Comparison of ENCODE assay signal across 11 cellular contexts in the genomic region with DNA sequence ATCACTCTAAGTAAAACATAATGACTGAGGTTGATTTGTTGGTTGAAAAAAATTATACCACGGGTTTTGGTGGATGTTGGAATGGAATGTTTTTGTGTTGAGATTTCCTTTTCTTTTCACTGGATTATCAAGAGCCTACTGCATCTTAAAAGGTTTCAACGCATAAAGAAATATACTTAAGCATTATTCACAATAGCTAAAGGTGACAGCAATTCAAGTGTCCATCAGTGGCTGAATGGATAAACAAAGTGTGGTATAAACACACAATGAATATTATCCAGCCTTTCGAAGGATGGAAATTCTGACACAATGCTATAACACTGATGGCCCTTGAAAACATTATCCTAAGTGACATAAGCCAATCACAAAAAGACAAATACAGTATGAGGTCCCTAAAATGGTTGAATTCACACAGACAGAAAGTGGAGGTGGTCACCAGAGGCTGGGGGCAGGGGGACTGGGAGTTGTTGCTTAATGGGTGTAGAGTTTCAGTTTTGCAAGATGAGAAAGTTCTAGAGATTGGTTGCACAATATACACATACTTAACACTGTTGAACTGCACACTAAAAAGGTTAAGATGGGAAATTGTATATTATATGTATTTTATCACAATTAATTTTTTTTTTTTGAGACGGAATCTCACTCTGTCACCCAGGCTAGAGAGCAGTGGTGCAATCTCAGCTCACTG.
DNase-seq lines count a peak whose midpoint lies in the region; ATAC-seq and TF ChIP-seq lines count a peak whose summit lies in the region.
"Had no signal": no experiment of that assay in that cellular context is flagged by ENCODE, and none has a peak within 500 bp of the region (broad histone marks: within the 10 kb centered on the region; RNA-seq: fewer than 3 reads in every experiment).

No MANE protein-coding gene starts in this region.

- H3K4me1 ChIP-seq in heart right ventricle, result peaks cover 0 to 72% (median 45%) of the 10 kb centered on the region in 9 donors
- H3K4me1 ChIP-seq in aorta (ENCODE audit: control insufficient read depth in 1 of 2, insufficient read depth in 2 of 2, low read length in 2 of 2), result no peaks in the 10 kb centered on the region
- H3K4me1 ChIP-seq: adrenal gland had no signal

- H3K9me3 Mint-ChIP-seq in endothelial cell (ENCODE audit: unreplicated experiment) (no peaks in the 10 kb centered on the region), nephron (no peaks in the 10 kb centered on the region)
- peaks cover 4% of the 10 kb centered on the region for H3K9me3 Mint-ChIP-seq in activated naive CD4-positive, alpha-beta T cell treated with anti-CD3 and anti-CD28 coated beads, Interleukin-2, amount 10 ng/mL, durations not matched to agents 7 days and 5 days
- no peaks in the 10 kb centered on the region for H3K9me3 Mint-ChIP-seq in activated naive CD8-positive, alpha-beta T cell treated with anti-CD3 and anti-CD28 coated beads, Interleukin-2, amount 50 U/mL, for 24 hours
- H3K9me3 Mint-ChIP-seq: natural killer cell treated with Interleukin-12 subunit alpha and Interleukin-12 subunit beta and Interleukin-15 and Interleukin-18, amount 100 ng/mL, for 72 hours had no signal

- H3K27ac Mint-ChIP-seq in endothelial cell (ENCODE audit: unreplicated experiment) (no peak overlapping the region), nephron (peak overlapping the region; percentile 86 to 96 (median 87))
- no peak overlapping the region for H3K27ac Mint-ChIP-seq in activated naive CD4-positive, alpha-beta T cell treated with anti-CD3 and anti-CD28 coated beads, Interleukin-2, amount 10 ng/mL, durations not matched to agents 7 days and 5 days
- no peak overlapping the region for H3K27ac Mint-ChIP-seq in activated naive CD8-positive, alpha-beta T cell treated with anti-CD3 and anti-CD28 coated beads, Interleukin-2, amount 50 U/mL, for 24 hours

- H3K27me3 Mint-ChIP-seq in endothelial cell (ENCODE audit: unreplicated experiment) (peaks cover 15% of the 10 kb centered on the region), nephron (ENCODE audit: low read depth) (no peaks in the 10 kb centered on the region)
- H3K27me3 Mint-ChIP-seq in activated naive CD4-positive, alpha-beta T cell treated with anti-CD3 and anti-CD28 coated beads, Interleukin-2, amount 10 ng/mL, durations not matched to agents 7 days and 5 days, result no peaks in the 10 kb centered on the region
- no peaks in the 10 kb centered on the region for H3K27me3 Mint-ChIP-seq in activated naive CD8-positive, alpha-beta T cell treated with anti-CD3 and anti-CD28 coated beads, Interleukin-2, amount 50 U/mL, for 24 hours

- H3K36me3 Mint-ChIP-seq in endothelial cell (ENCODE audit: low read depth, unreplicated experiment) (peaks cover 66% of the 10 kb centered on the region), nephron (ENCODE audit: low read depth) (peaks cover 76% of the 10 kb centered on the region)
- no peaks in the 10 kb centered on the region for H3K36me3 Mint-ChIP-seq in activated naive CD4-positive, alpha-beta T cell treated with anti-CD3 and anti-CD28 coated beads, Interleukin-2, amount 10 ng/mL, durations not matched to agents 7 days and 5 days
- H3K36me3 Mint-ChIP-seq in activated naive CD8-positive, alpha-beta T cell treated with anti-CD3 and anti-CD28 coated beads, Interleukin-2, amount 50 U/mL, for 24 hours (ENCODE audit: low read depth), result no peaks in the 10 kb centered on the region

- whole genome bisulfite sequencing in heart right ventricle, 2 donors, result 79 to 81% methylated on average over 4 of the region's 4 CpGs
- 58 to 60% methylated on average over 4 of the region's 4 CpGs for WGBS in aorta, 2 donors

- H3K4me1 Mint-ChIP-seq in endothelial cell (ENCODE audit: unreplicated experiment) (peaks cover 11% of the 10 kb centered on the region), nephron (peaks cover 8% of the 10 kb centered on the region)
- peaks cover 21% of the 10 kb centered on the region for H3K4me1 Mint-ChIP-seq in activated naive CD4-positive, alpha-beta T cell treated with anti-CD3 and anti-CD28 coated beads, Interleukin-2, amount 10 ng/mL, durations not matched to agents 7 days and 5 days
- H3K4me1 Mint-ChIP-seq in activated naive CD8-positive, alpha-beta T cell treated with anti-CD3 and anti-CD28 coated beads, Interleukin-2, amount 50 U/mL, for 24 hours, result peaks cover 19% of the 10 kb centered on the region

- H3K9me3 ChIP-seq in heart right ventricle, result no peaks in the 10 kb centered on the region
- H3K9me3 ChIP-seq in aorta (ENCODE audit: control insufficient read depth, low read length), result no peaks in the 10 kb centered on the region
- H3K9me3 ChIP-seq: adrenal gland had no signal

- H3K27ac ChIP-seq in heart right ventricle (peak overlapping the region; percentile 40 to 82 (median 64)), aorta (ENCODE audit: low read depth in 1 of 2, low read length in 2 of 2) (peak overlapping the region; percentile 42 to 61)

- intact Hi-C loops in heart right ventricle (cut with DNase I) (no loop called here), left ventricle myocardium superior (cut with micrococcal nuclease) (no loop called here), aorta (cut with DNase I) (loop anchor here in 1 of 2 donors (5.0 kb wide), 1 partner anchor 120 kb away; the partner anchor contains the start of gene NRP1)

- CTCF ChIA-PET in activated naive CD4-positive, alpha-beta T cell treated with anti-CD3 and anti-CD28 coated beads, Interleukin-2, amount 10 ng/mL, durations not matched to agents 7 days and 5 days (lab: Charles Lee), result interaction anchor here (1.2 kb wide), 1 partner anchor 19 kb away, joined by 4 read pairs; no protein-coding TSS in a partner anchor

- H3K27me3 ChIP-seq in heart right ventricle (no peaks in the 10 kb centered on the region), aorta (ENCODE audit: control insufficient read depth in 1 of 2, insufficient read depth in 2 of 2, low read length in 1 of 2) (no peaks in the 10 kb centered on the region)
- H3K27me3 ChIP-seq: adrenal gland had no signal

- H3K4me3 ChIP-seq in heart right ventricle, result no peak overlapping the region
- no peak overlapping the region for H3K4me3 ChIP-seq in aorta (ENCODE audit: low read length in 2 of 2)
- H3K4me3 ChIP-seq: adrenal gland had no signal

- peaks cover 0 to 100% (median 48%) of the 10 kb centered on the region in 9 donors for H3K36me3 ChIP-seq in heart right ventricle
- H3K36me3 ChIP-seq in aorta (ENCODE audit: control insufficient read depth in 1 of 2, insufficient read depth in 2 of 2, low read length in 1 of 2), result no peaks in the 10 kb centered on the region

- DNase-seq in heart right ventricle (no peak), left ventricle myocardium superior (no peak), endothelial cell (ENCODE audit: low spot score) (no peak), aorta (no peak), EL (no peak)
- no peak for DNase-seq in activated naive CD4-positive, alpha-beta T cell treated with anti-CD3 and anti-CD28 coated beads, Interleukin-2, amount 10 ng/mL, durations not matched to agents 7 days and 5 days
- DNase-seq in activated naive CD8-positive, alpha-beta T cell treated with anti-CD3 and anti-CD28 coated beads, Interleukin-2, amount 50 U/mL, for 24 hours, result no peak
- DNase-seq: MM.1S had no signal

- H3K4me3 Mint-ChIP-seq in endothelial cell (ENCODE audit: unreplicated experiment), result peak overlapping the region; percentile 68
- no peak overlapping the region for H3K4me3 Mint-ChIP-seq in nephron
- H3K4me3 Mint-ChIP-seq in activated naive CD4-positive, alpha-beta T cell treated with anti-CD3 and anti-CD28 coated beads, Interleukin-2, amount 10 ng/mL, durations not matched to agents 7 days and 5 days, result no peak overlapping the region
- H3K4me3 Mint-ChIP-seq in activated naive CD8-positive, alpha-beta T cell treated with anti-CD3 and anti-CD28 coated beads, Interleukin-2, amount 50 U/mL, for 24 hours, result no peak overlapping the region

- TF ChIP-seq CTCF in heart right ventricle (IDR thresholded peaks at IDR 0.05) (no peak), endothelial cell (IDR thresholded peaks at IDR 0.05; ENCODE audit: unreplicated experiment) (no peak), nephron (IDR thresholded peaks at IDR 0.05; ENCODE audit: unreplicated experiment in 3 of 3) (no peak)

- no peak for ATAC-seq in heart right ventricle
- ATAC-seq in left ventricle myocardium superior, result no peak
- ATAC-seq in aorta (ENCODE audit: low FRiP score), result no peak
- no peak for ATAC-seq in activated naive CD8-positive, alpha-beta T cell treated with anti-CD3 and anti-CD28 coated beads, Interleukin-2, amount 50 U/mL, for 24 hours

Comparison
In these comparisons a context has a peak if more than half of its experiments do, and no peak if none do; other contexts are left out.
1. H3K27ac Mint-ChIP-seq: peak in nephron (3 of 3); none in endothelial cell (single experiment), activated naive CD4-positive, alpha-beta T cell treated with anti-CD3 and anti-CD28 coated beads, Interleukin-2, amount 10 ng/mL, durations not matched to agents 7 days and 5 days (single experiment) and activated naive CD8-positive, alpha-beta T cell treated with anti-CD3 and anti-CD28 coated beads, Interleukin-2, amount 50 U/mL, for 24 hours (single experiment).